ENCODE assay signal across 8 cellular contexts in the genomic region with DNA sequence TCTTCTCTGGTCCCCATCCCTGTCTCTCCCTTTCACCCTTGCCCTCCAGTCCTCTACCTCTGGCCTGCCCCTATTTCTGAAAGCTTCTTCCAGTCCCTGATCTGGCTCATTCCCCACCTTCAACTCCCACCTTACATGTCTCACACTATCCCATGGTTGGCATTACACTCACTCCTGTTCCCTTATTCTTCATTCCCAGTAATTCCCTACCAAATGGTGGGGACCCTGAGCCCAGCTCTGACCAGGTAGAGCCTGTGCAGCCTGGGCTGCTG. TPM values are rescaled to one million over a fixed set of nuclear protein-coding genes. Genes with fewer than 3 reads are reported as not detected.
DNase-seq lines count a peak whose midpoint lies in the region; ATAC-seq lines count a peak whose summit lies in the region.

No MANE protein-coding gene starts in this region.

- H3K36me3 Mint-ChIP-seq in activated CD8-positive, alpha-beta memory T cell treated with anti-CD3 and anti-CD28 coated beads, Interleukin-2, amount 10 ng/mL, durations not matched to agents 7 days and 5 days = peaks cover 8% of the 10 kb centered on the region
- H3K36me3 Mint-ChIP-seq in activated CD4-positive, alpha-beta memory T cell treated with anti-CD3 and anti-CD28 coated beads for 36 hours = no peaks in the 10 kb centered on the region

- peak overlapping the region; percentile 69 for H3K4me3 Mint-ChIP-seq in activated CD8-positive, alpha-beta memory T cell treated with anti-CD3 and anti-CD28 coated beads, Interleukin-2, amount 10 ng/mL, durations not matched to agents 7 days and 5 days
- H3K4me3 Mint-ChIP-seq in activated CD4-positive, alpha-beta memory T cell treated with anti-CD3 and anti-CD28 coated beads for 36 hours = peak overlapping the region; percentile 74

- no peaks in the 10 kb centered on the region for H3K9me3 ChIP-seq in iPS-15b (ENCODE audit: control insufficient read depth, insufficient read depth, low read length)
- H3K9me3 ChIP-seq in subcutaneous abdominal adipose tissue (ENCODE audit: control insufficient read depth in 5 of 5, low read length in 5 of 5) = no peaks in the 10 kb centered on the region

- H3K9me3 Mint-ChIP-seq in activated CD8-positive, alpha-beta memory T cell treated with anti-CD3 and anti-CD28 coated beads, Interleukin-2, amount 10 ng/mL, durations not matched to agents 7 days and 5 days (ENCODE audit: low read depth) = no peaks in the 10 kb centered on the region
- no peaks in the 10 kb centered on the region for H3K9me3 Mint-ChIP-seq in activated CD4-positive, alpha-beta memory T cell treated with anti-CD3 and anti-CD28 coated beads for 36 hours

- H3K27ac ChIP-seq in subcutaneous abdominal adipose tissue (ENCODE audit: low read depth, low read length) = peak overlapping the region; percentile 90

- H3K36me3 ChIP-seq in iPS-15b (ENCODE audit: control insufficient read depth, insufficient read depth, low read length) (peaks cover 3% of the 10 kb centered on the region), subcutaneous abdominal adipose tissue (ENCODE audit: control insufficient read depth in 5 of 5, insufficient read depth in 5 of 5, low read length in 5 of 5) (peaks cover 9 to 42% (median 25%) of the 10 kb centered on the region in 5 donors)

- H3K27me3 ChIP-seq in iPS-15b (ENCODE audit: control insufficient read depth, insufficient read depth, low read length) (peaks cover 13% of the 10 kb centered on the region), subcutaneous abdominal adipose tissue (ENCODE audit: control insufficient read depth in 5 of 5, insufficient read depth in 4 of 5, low read length in 5 of 5) (no peaks in the 10 kb centered on the region)

- peaks cover 7% of the 10 kb centered on the region for H3K27me3 Mint-ChIP-seq in activated CD8-positive, alpha-beta memory T cell treated with anti-CD3 and anti-CD28 coated beads, Interleukin-2, amount 10 ng/mL, durations not matched to agents 7 days and 5 days
- H3K27me3 Mint-ChIP-seq in activated CD4-positive, alpha-beta memory T cell treated with anti-CD3 and anti-CD28 coated beads for 36 hours = no peaks in the 10 kb centered on the region

- POLR2A ChIA-PET in activated CD4-positive, alpha-beta memory T cell treated with anti-CD3 and anti-CD28 coated beads for 36 hours (lab: Charles Lee) = interaction anchor here (0.9 kb wide), 1 partner anchor 194 kb away, joined by 4 read pairs; the partner anchor contains the start of gene DYNLRB1

- ATAC-seq in activated CD8-positive, alpha-beta memory T cell treated with anti-CD3 and anti-CD28 coated beads, Interleukin-2, amount 10 ng/mL, durations not matched to agents 7 days and 5 days = no peak
- no peak for ATAC-seq in HG02678 (IDR thresholded peaks at IDR 0.05; ENCODE audit: unreplicated experiment)

- peak overlapping the region; percentile 41 for H3K9ac ChIP-seq in iPS-15b (ENCODE audit: low read depth, low read length)
- H3K9ac ChIP-seq in subcutaneous abdominal adipose tissue (ENCODE audit: low read length in 5 of 5) = peak overlapping the region in 3 of 5 donors; percentile 5 to 72 (median 9)

- H3K4me1 Mint-ChIP-seq in activated CD8-positive, alpha-beta memory T cell treated with anti-CD3 and anti-CD28 coated beads, Interleukin-2, amount 10 ng/mL, durations not matched to agents 7 days and 5 days = peaks cover 22% of the 10 kb centered on the region
- peaks cover 17% of the 10 kb centered on the region for H3K4me1 Mint-ChIP-seq in activated CD4-positive, alpha-beta memory T cell treated with anti-CD3 and anti-CD28 coated beads for 36 hours (ENCODE audit: low read depth)

- H3K4me1 ChIP-seq in iPS-15b (ENCODE audit: control insufficient read depth, insufficient read depth, low read length) (peaks cover 6% of the 10 kb centered on the region), subcutaneous abdominal adipose tissue (ENCODE audit: control insufficient read depth in 5 of 5, insufficient read depth in 5 of 5, low read length in 5 of 5) (peaks cover 0 to 29% (median 22%) of the 10 kb centered on the region in 5 donors)

- CTCF ChIA-PET in activated CD8-positive, alpha-beta memory T cell treated with anti-CD3 and anti-CD28 coated beads, Interleukin-2, amount 10 ng/mL, durations not matched to agents 7 days and 5 days (lab: Charles Lee) = interaction anchor here (0.7 to 1.6 kb wide), 3 partner anchors 59 to 1042 kb away, joined by 3 to 4 read pairs (median 3); no protein-coding TSS in a partner anchor
- CTCF ChIA-PET in activated CD4-positive, alpha-beta memory T cell treated with anti-CD3 and anti-CD28 coated beads for 36 hours (lab: Charles Lee) = interaction anchor here (1.6 to 11.3 kb wide), 3 partner anchors 59 to 398 kb away, joined by 5 to 138 read pairs (median 24); no protein-coding TSS in a partner anchor

- no peak for DNase-seq in activated CD8-positive, alpha-beta memory T cell treated with anti-CD3 and anti-CD28 coated beads, Interleukin-2, amount 10 ng/mL, durations not matched to agents 7 days and 5 days
- DNase-seq in activated CD8-positive, alpha-beta memory T cell treated with anti-CD3 and anti-CD28 coated beads, Interleukin-2, amount 50 U/mL, for 48 hours = no peak
- no peak for DNase-seq in activated CD4-positive, alpha-beta memory T cell treated with anti-CD3 and anti-CD28 coated beads for 36 hours
- DNase-seq in glomerular visceral epithelial cell (ENCODE audit: extremely low spot score) (no peak), GM03348 (ENCODE audit: low spot score) (no peak)

- intact Hi-C loops in activated CD4-positive, alpha-beta memory T cell treated with anti-CD3 and anti-CD28 coated beads for 36 hours (cut with micrococcal nuclease) = loop anchor here (5.0 to 10.0 kb wide), 3 partner anchors 54 to 247 kb away; partner anchors contain the start of genes GSS, MYH7B and NCOA6

- H3K4me3 ChIP-seq in iPS-15b (ENCODE audit: low read depth, low read length) (peak overlapping the region; percentile 82), subcutaneous abdominal adipose tissue (ENCODE audit: low read depth in 1 of 5, low read length in 5 of 5) (peak overlapping the region in 3 of 5 donors; percentile 58 to 80 (median 72))

- no peak overlapping the region for H3K27ac Mint-ChIP-seq in activated CD8-positive, alpha-beta memory T cell treated with anti-CD3 and anti-CD28 coated beads, Interleukin-2, amount 10 ng/mL, durations not matched to agents 7 days and 5 days
- no peak overlapping the region for H3K27ac Mint-ChIP-seq in activated CD4-positive, alpha-beta memory T cell treated with anti-CD3 and anti-CD28 coated beads for 36 hours

RNA-seq across cellular contexts. Expression of gene TP53INP2, which starts 6.4 kb away (rescaled TPM):
- 1 to 10 TPM; 1.4 to 2.4 TPM for total RNA-seq in activated CD8-positive, alpha-beta memory T cell treated with anti-CD3 and anti-CD28 coated beads, Interleukin-2, amount 10 ng/mL, durations not matched to agents 7 days and 5 days
- 1 to 10 TPM; 2.3 to 2.5 TPM for total RNA-seq in activated CD4-positive, alpha-beta memory T cell treated with anti-CD3 and anti-CD28 coated beads for 36 hours

RNA-seq across cellular contexts. Expression of gene PIGU, which starts 33.6 kb away (rescaled TPM):
- total RNA-seq in activated CD8-positive, alpha-beta memory T cell treated with anti-CD3 and anti-CD28 coated beads, Interleukin-2, amount 10 ng/mL, durations not matched to agents 7 days and 5 days = 10 to 100 TPM; 20.5 to 20.7 TPM
- total RNA-seq in activated CD4-positive, alpha-beta memory T cell treated with anti-CD3 and anti-CD28 coated beads for 36 hours = 10 to 100 TPM; 19.0 to 21.3 TPM
